1 cellular context compared by ENCODE assay signal in the genomic region with DNA sequence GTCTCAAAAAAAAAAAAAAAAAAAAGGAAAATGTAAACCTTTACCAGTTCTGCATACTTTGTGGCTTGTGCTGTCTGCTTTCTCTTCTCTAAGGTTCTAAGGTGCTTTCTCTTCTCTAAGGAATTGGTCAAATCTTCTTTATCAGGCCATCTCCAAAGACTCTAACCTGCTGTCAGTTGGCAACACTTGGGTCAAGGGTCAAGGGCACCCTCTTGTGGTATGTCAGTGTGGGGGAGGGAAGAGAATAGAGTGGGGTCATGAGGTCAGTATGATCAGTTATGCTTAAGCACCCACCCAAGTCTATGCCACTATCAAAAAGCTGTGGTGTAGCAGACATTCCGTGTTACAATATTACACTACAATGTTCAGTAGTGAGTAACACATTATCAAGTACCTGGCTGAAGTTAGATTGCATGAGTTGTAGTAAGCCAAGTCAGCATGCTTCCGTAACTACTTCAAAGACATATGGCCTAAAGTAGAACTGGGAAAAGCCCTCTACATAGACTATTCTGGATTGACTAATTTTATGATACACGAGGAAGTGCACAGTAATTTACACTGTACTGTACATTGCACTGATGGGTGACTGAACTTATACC.
TF ChIP-seq lines count a peak whose summit lies in the region.

No MANE protein-coding gene starts in this region.

TF ChIP-seq in HepG2, 621 proteins besides CTCF, POLR2A, EP300 and RAD21:
- TF ChIP-seq JDP2 (CRISPR knock-in tag; IDR thresholded peaks at IDR 0.05; ENCODE audit: borderline replicate concordance) (no peak), PAXIP1 (CRISPR knock-in tag; conservative IDR thresholded peaks at IDR 0.05) (no peak), MIER3 (CRISPR knock-in tag; IDR thresholded peaks at IDR 0.05; ENCODE audit: borderline replicate concordance) (no peak), NCOA2 (CRISPR knock-in tag; IDR thresholded peaks at IDR 0.05) (no peak), HNF4A (CRISPR knock-in tag; IDR thresholded peaks at IDR 0.05) (0 out of 2 replicates have a peak, but pooled peaks have one; percentile 8), ZSCAN31 (CRISPR knock-in tag; IDR thresholded peaks at IDR 0.05; ENCODE audit: low read depth) (no peak), ZSCAN20 (CRISPR knock-in tag; IDR thresholded peaks at IDR 0.05; ENCODE audit: borderline replicate concordance) (no peak), MAFG (CRISPR knock-in tag; IDR thresholded peaks at IDR 0.05) (no peak), STAG1 (CRISPR knock-in tag; IDR thresholded peaks at IDR 0.05) (0 out of 2 replicates have a peak, but pooled peaks have one; percentile 10), ZNF609 (CRISPR knock-in tag; IDR thresholded peaks at IDR 0.05; ENCODE audit: borderline replicate concordance) (no peak), NR2F1 (CRISPR knock-in tag; IDR thresholded peaks at IDR 0.05) (peak; percentile 63 to 69; a peak in 3 of 4 replicates), ZNF547 (CRISPR knock-in tag; IDR thresholded peaks at IDR 0.05) (no peak), ZNF772 (CRISPR knock-in tag; IDR thresholded peaks at IDR 0.05) (no peak), SNAPC4 (CRISPR knock-in tag; IDR thresholded peaks at IDR 0.05) (no peak), ZNF281 (CRISPR knock-in tag; IDR thresholded peaks at IDR 0.05; ENCODE audit: borderline replicate concordance) (peak; percentile 74; the same call in 1 of the 2 replicates), ZNF335 (CRISPR knock-in tag; IDR thresholded peaks at IDR 0.05) (no peak), FOXA3 (CRISPR knock-in tag; IDR thresholded peaks at IDR 0.05) (no peak), RARA (CRISPR knock-in tag; IDR thresholded peaks at IDR 0.05) (peak; percentile 27; the same call in 1 of the 2 replicates), ZNF629 (CRISPR knock-in tag; conservative IDR thresholded peaks at IDR 0.05) (no peak), NR2F6 (IDR thresholded peaks at IDR 0.05) (peak; percentile 89), NR2F6 (CRISPR knock-in tag; IDR thresholded peaks at IDR 0.05) (peak; percentile 87), ZNF7 (CRISPR knock-in tag; IDR thresholded peaks at IDR 0.05) (no peak), FLYWCH1 (CRISPR knock-in tag; IDR thresholded peaks at IDR 0.05) (no peak), NR2F2 (IDR thresholded peaks at IDR 0.05; ENCODE audit: borderline replicate concordance, low read depth) (0 out of 2 replicates have a peak, but pooled peaks have one; percentile 27), HDAC2 (CRISPR knock-in tag; IDR thresholded peaks at IDR 0.05) (no peak), ZNF235 (CRISPR knock-in tag; IDR thresholded peaks at IDR 0.05; ENCODE audit: borderline replicate concordance) (no peak)
